12 cellular contexts compared by ENCODE assay signal in genomic region chr9:88874391-88874790, GRCh38.
DNase-seq lines count a peak whose midpoint lies in the region; ATAC-seq, FAIRE-seq and TF ChIP-seq lines count a peak whose summit lies in the region.
"Had no signal": no experiment of that assay in that cellular context is flagged by ENCODE, and none has a peak within 500 bp of the region (broad histone marks: within the 10 kb centered on the region; RNA-seq: fewer than 3 reads in every experiment).

No MANE protein-coding gene starts in this region.

- H3K27ac ChIP-seq in VCaP (no peak overlapping the region), right cardiac atrium (ENCODE audit: low read length) (no peak overlapping the region), kidney (ENCODE audit: low read depth in 2 of 2, low read length in 2 of 2) (no peak overlapping the region), dorsolateral prefrontal cortex (no peak overlapping the region)
- H3K27ac ChIP-seq in CD8-positive, alpha-beta T cell (ENCODE audit: low read depth, low read length): no peak overlapping the region
- H3K27ac ChIP-seq: Peyer's patch had no signal

- H3K9me3 Mint-ChIP-seq in CD8-positive, alpha-beta T cell: peaks cover under 1% of the 10 kb centered on the region
- H3K9me3 Mint-ChIP-seq: activated naive CD8-positive, alpha-beta T cell treated with anti-CD3 and anti-CD28 coated beads, Interleukin-2, amount 10 ng/mL, durations not matched to agents 7 days and 5 days had no signal

- H3K4me1 ChIP-seq in right cardiac atrium (ENCODE audit: control insufficient read depth, insufficient read depth, low read length) (peaks cover 8% of the 10 kb centered on the region), kidney (ENCODE audit: control insufficient read depth in 1 of 2, insufficient read depth in 1 of 2, low read depth in 1 of 2, low read length in 2 of 2) (peaks cover 0 to 3% of the 10 kb centered on the region in 2 donors)
- no peaks in the 10 kb centered on the region for H3K4me1 ChIP-seq in CD8-positive, alpha-beta T cell (ENCODE audit: insufficient read depth, low read length)
- H3K4me1 ChIP-seq: Peyer's patch had no signal

- H3K9me3 ChIP-seq in right cardiac atrium (ENCODE audit: control insufficient read depth, low read length): no peaks in the 10 kb centered on the region
- H3K9me3 ChIP-seq in CD8-positive, alpha-beta T cell (ENCODE audit: low read length): no peaks in the 10 kb centered on the region
- no peaks in the 10 kb centered on the region for H3K9me3 ChIP-seq in kidney (ENCODE audit: control insufficient read depth in 1 of 2, low read length in 2 of 2)
- H3K9me3 ChIP-seq: Peyer's patch had no signal

- H3K4me3 ChIP-seq in BJ (ENCODE audit: low read depth, low read length): no peak overlapping the region
- H3K4me3 ChIP-seq in right cardiac atrium (ENCODE audit: low read length): no peak overlapping the region
- no peak overlapping the region for H3K4me3 ChIP-seq in CD8-positive, alpha-beta T cell (ENCODE audit: low read depth, low read length)
- no peak overlapping the region for H3K4me3 ChIP-seq in kidney (ENCODE audit: low read length in 2 of 2)
- H3K4me3 ChIP-seq in dorsolateral prefrontal cortex: no peak overlapping the region
- H3K4me3 ChIP-seq: Peyer's patch had no signal

- WGBS in right cardiac atrium: 64% methylated on average over 6 of the region's 6 CpGs

- DNase-seq in BJ (ENCODE audit: low read depth) (no peak), M059J (ENCODE audit: low read depth) (peak; percentile 26), right cardiac atrium (no peak), kidney (no peak), dorsolateral prefrontal cortex (no peak)
- no peak for DNase-seq in CD8-positive, alpha-beta T cell
- DNase-seq: activated naive CD8-positive, alpha-beta T cell treated with anti-CD3 and anti-CD28 coated beads, Interleukin-2, amount 10 ng/mL, durations not matched to agents 7 days and 5 days; CD4-positive, alpha-beta T cell; Peyer's patch had no signal

- no peaks in the 10 kb centered on the region for H3K36me3 Mint-ChIP-seq in CD8-positive, alpha-beta T cell
- H3K36me3 Mint-ChIP-seq: activated naive CD8-positive, alpha-beta T cell treated with anti-CD3 and anti-CD28 coated beads, Interleukin-2, amount 10 ng/mL, durations not matched to agents 7 days and 5 days had no signal

- no peak overlapping the region for H3K9ac ChIP-seq in kidney (ENCODE audit: low read length in 2 of 2)

- TF ChIP-seq CTCF in BJ (IDR thresholded peaks at IDR 0.05; ENCODE audit: insufficient read depth, low read depth, low read length) (peak; percentile 28; the same call in 1 of the 2 replicates), VCaP (conservative IDR thresholded peaks at IDR 0.05) (peak; percentile 44), kidney (IDR thresholded peaks at IDR 0.05; ENCODE audit: borderline replicate concordance, extremely low read depth, insufficient read depth) (no peak), dorsolateral prefrontal cortex (IDR thresholded peaks at IDR 0.05 in 54 of 56, conservative IDR thresholded peaks at IDR 0.05 in 2 of 56; ENCODE audit: low read depth in 1 of 56, partially characterized antibody in 56 of 56) (no peak)
- no peak for TF ChIP-seq CTCF in CD8-positive, alpha-beta T cell (IDR thresholded peaks at IDR 0.05)

- no peak overlapping the region for H3K27ac Mint-ChIP-seq in CD8-positive, alpha-beta T cell
- H3K27ac Mint-ChIP-seq: activated naive CD8-positive, alpha-beta T cell treated with anti-CD3 and anti-CD28 coated beads, Interleukin-2, amount 10 ng/mL, durations not matched to agents 7 days and 5 days; CD4-positive, alpha-beta T cell; dendritic cell treated with granulocyte-macrophage colony-stimulating factor and Interleukin-4, amounts not matched to agents 40 ng/mL and 50 ng/mL, for 4 days had no signal

- intact Hi-C loops in right cardiac atrium (cut with DNase I): loop anchor here in 1 of 4 donors (5.0 to 10.0 kb wide), 3 partner anchors 70 to 120 kb away; partner anchors contain the start of gene S1PR3
- intact Hi-C loops in CD8-positive, alpha-beta T cell (cut with DNase I, micrococcal nuclease): no loop called here
- intact Hi-C loops in kidney (cut with DNase I): no loop called here
- intact Hi-C loops in dorsolateral prefrontal cortex (cut with DNase I): no loop called here

- FAIRE-seq in kidney (lab: Jason Lieb, UNC): no peak

- no peak overlapping the region for H3K4me3 Mint-ChIP-seq in CD8-positive, alpha-beta T cell
- H3K4me3 Mint-ChIP-seq: activated naive CD8-positive, alpha-beta T cell treated with anti-CD3 and anti-CD28 coated beads, Interleukin-2, amount 10 ng/mL, durations not matched to agents 7 days and 5 days; CD4-positive, alpha-beta T cell; dendritic cell treated with granulocyte-macrophage colony-stimulating factor and Interleukin-4, amounts not matched to agents 40 ng/mL and 50 ng/mL, for 4 days had no signal

- POLR2A ChIA-PET in BJ (lab: Charles Lee): no interaction called here
- POLR2A ChIA-PET in CD8-positive, alpha-beta T cell (lab: Charles Lee): no interaction called here

- peaks cover 17% of the 10 kb centered on the region for H3K27me3 Mint-ChIP-seq in CD8-positive, alpha-beta T cell (ENCODE audit: low read depth)

- no peaks in the 10 kb centered on the region for H3K27me3 ChIP-seq in BJ (ENCODE audit: control insufficient read depth, insufficient read depth, low read length)
- H3K27me3 ChIP-seq in right cardiac atrium (ENCODE audit: control insufficient read depth, insufficient read depth): no peaks in the 10 kb centered on the region
- H3K27me3 ChIP-seq in CD8-positive, alpha-beta T cell (ENCODE audit: insufficient read depth, low read length): no peaks in the 10 kb centered on the region
- H3K27me3 ChIP-seq in dorsolateral prefrontal cortex: peaks cover 0 to 3% (median 0%) of the 10 kb centered on the region in 45 donors
- H3K27me3 ChIP-seq: Peyer's patch had no signal

- H3K4me1 Mint-ChIP-seq in CD8-positive, alpha-beta T cell (ENCODE audit: low read depth): no peaks in the 10 kb centered on the region
- H3K4me1 Mint-ChIP-seq: activated naive CD8-positive, alpha-beta T cell treated with anti-CD3 and anti-CD28 coated beads, Interleukin-2, amount 10 ng/mL, durations not matched to agents 7 days and 5 days had no signal

- H3K36me3 ChIP-seq in BJ (ENCODE audit: control insufficient read depth, insufficient read depth, low read length) (no peaks in the 10 kb centered on the region), kidney (ENCODE audit: control insufficient read depth in 1 of 2, insufficient read depth in 2 of 2, low read length in 2 of 2) (no peaks in the 10 kb centered on the region)
- H3K36me3 ChIP-seq in CD8-positive, alpha-beta T cell (ENCODE audit: insufficient read depth, low read length): no peaks in the 10 kb centered on the region
- H3K36me3 ChIP-seq: Peyer's patch had no signal

- ATAC-seq in right cardiac atrium (peak; percentile 26 to 30), HG02981 (IDR thresholded peaks at IDR 0.05; ENCODE audit: unreplicated experiment) (no peak)
- no peak for ATAC-seq in CD8-positive, alpha-beta T cell

- CTCF ChIA-PET in BJ (lab: Yijun Ruan, JAX): no interaction called here
- CTCF ChIA-PET in CD8-positive, alpha-beta T cell (lab: Charles Lee): no interaction called here

Comparison
In these comparisons a context has a peak if more than half of its experiments do, and no peak if none do; other contexts are left out.
1. CTCF ChIP-seq: peak in BJ (single experiment) and VCaP (single experiment); none in CD8-positive, alpha-beta T cell (single experiment), kidney (single experiment) and dorsolateral prefrontal cortex (0 of 56).
2. ATAC-seq: peak in right cardiac atrium (2 of 2); none in CD8-positive, alpha-beta T cell (single experiment) and HG02981 (single experiment).